In the genomic region with DNA sequence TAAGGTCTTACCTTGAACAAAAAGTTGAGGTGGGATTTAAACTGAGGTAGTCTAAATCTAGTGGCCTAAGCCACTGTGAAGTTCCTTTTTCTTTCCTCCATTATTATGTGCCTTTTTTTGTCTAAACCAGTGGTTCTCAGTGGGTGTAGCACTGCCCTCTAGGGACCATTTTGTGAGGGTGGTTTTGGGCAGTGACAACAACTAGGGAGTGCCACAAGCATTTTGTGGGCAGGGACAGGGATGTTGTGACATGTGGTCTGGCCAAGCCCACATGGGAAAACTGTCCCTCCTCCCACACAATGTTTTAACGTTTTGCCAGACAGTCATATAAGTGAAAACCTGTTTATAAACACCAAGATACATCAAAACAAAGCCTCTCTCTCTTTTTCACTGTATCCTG, we compare ENCODE assay signal across 9 cellular contexts.
DNase-seq lines count a peak whose midpoint lies in the region; ATAC-seq and TF ChIP-seq lines count a peak whose summit lies in the region.
"Had no signal": no experiment of that assay in that cellular context is flagged by ENCODE, and none has a peak within 500 bp of the region (broad histone marks: within the 10 kb centered on the region; RNA-seq: fewer than 3 reads in every experiment).

No MANE protein-coding gene starts in this region.

- H3K9me2 ChIP-seq in GM23248 (ENCODE audit: insufficient read depth): no peaks in the 10 kb centered on the region
- H3K9me2 ChIP-seq in MM.1S (replicated peaks; ENCODE audit: insufficient read depth, low read length): no peaks in the 10 kb centered on the region

- WGBS in GM23248 (ENCODE audit: low coverage in 1 of 2, low lambda C conversion rate in 2 of 2, missing lambda C conversion rate in 2 of 2), 2 experiments: 17 to 18% methylated on average over 1 of the region's 1 CpG

- peak; percentile 83 for ATAC-seq in mucosa of descending colon

- H2AFZ ChIP-seq in GM23248 (no peak overlapping the region), MM.1S (ENCODE audit: low read length) (no peak overlapping the region)

- H3K27ac ChIP-seq in GM23248: no peak overlapping the region
- no peak overlapping the region for H3K27ac ChIP-seq in MM.1S (ENCODE audit: low read length)
- H3K27ac ChIP-seq: BLaER1 treated with 17β-estradiol and CSF1 and Interleukin-3, amounts not matched to agents 10 nM and 100 nM had no signal

- H3K27me3 ChIP-seq in GM23248 (replicated peaks; ENCODE audit: insufficient read depth) (no peaks in the 10 kb centered on the region), MM.1S (replicated peaks; ENCODE audit: insufficient read depth, low read length) (no peaks in the 10 kb centered on the region)
- H3K27me3 ChIP-seq: BLaER1 treated with 17β-estradiol and CSF1 and Interleukin-3, amounts not matched to agents 10 nM and 100 nM had no signal

- H3K36me3 ChIP-seq in GM23248 (ENCODE audit: low read depth) (no peaks in the 10 kb centered on the region), MM.1S (replicated peaks; ENCODE audit: insufficient read depth, low read length) (no peaks in the 10 kb centered on the region), mucosa of descending colon (ENCODE audit: low read depth) (no peaks in the 10 kb centered on the region)
- H3K36me3 ChIP-seq: BLaER1 treated with 17β-estradiol and CSF1 and Interleukin-3, amounts not matched to agents 10 nM and 100 nM had no signal

- H3K79me2 ChIP-seq in GM23248 (ENCODE audit: insufficient read depth) (no peaks in the 10 kb centered on the region), MM.1S (ENCODE audit: low read length) (no peaks in the 10 kb centered on the region)

- in situ Hi-C loops in GM23248 (cut with MboI) (loop anchor here (25.0 kb wide), 1 partner anchor 900 kb away; a partner anchor contains a TSS), astrocyte of the spinal cord (cut with HindIII; ENCODE audit: low sequenced_read_pairs) (no loop called here)

- intact Hi-C loops in mucosa of descending colon (cut with DNase I, micrococcal nuclease): no loop called here

- H3K4me2 ChIP-seq in GM23248 (ENCODE audit: unreplicated experiment) (no peak overlapping the region), MM.1S (ENCODE audit: low read depth, low read length) (no peak overlapping the region)

- no peak overlapping the region for H3K9ac ChIP-seq in GM23248
- no peak overlapping the region for H3K9ac ChIP-seq in MM.1S (ENCODE audit: low read length)
- H3K9ac ChIP-seq: BLaER1 treated with 17β-estradiol and CSF1 and Interleukin-3, amounts not matched to agents 10 nM and 100 nM had no signal

- DNase-seq in NCI-H2081 (lab: John Stamatoyannopoulos, UW) (peak; percentile 26 to 63), NCI-H2081 treated with DMSO at 0.1 percent for 48 hours (lab: John Stamatoyannopoulos, UW) (no peak), GM23248 (peak; percentile 71), MM.1S (peak; percentile 43), astrocyte of the spinal cord (ENCODE audit: low read depth, low spot score) (peak; percentile 23), mucosa of descending colon (peak in 2 of 3 donors; percentile 28 to 53), T-helper 2 cell (no peak), occipital lobe (lab: John Stamatoyannopoulos, UW) (no peak)

- no peak overlapping the region for H3K4me3 ChIP-seq in GM23248
- no peak overlapping the region for H3K4me3 ChIP-seq in MM.1S (ENCODE audit: low read length)
- H3K4me3 ChIP-seq in astrocyte of the spinal cord (ENCODE audit: low read depth, low read length): no peak overlapping the region
- H3K4me3 ChIP-seq in mucosa of descending colon: no peak overlapping the region
- H3K4me3 ChIP-seq: BLaER1 treated with 17β-estradiol and CSF1 and Interleukin-3, amounts not matched to agents 10 nM and 100 nM had no signal

- H3F3A ChIP-seq in GM23248 (ENCODE audit: insufficient read depth) (peaks cover 17% of the 10 kb centered on the region), MM.1S (ENCODE audit: insufficient read depth, low read length) (no peaks in the 10 kb centered on the region)

- no peaks in the 10 kb centered on the region for H4K20me1 ChIP-seq in GM23248 (ENCODE audit: insufficient read depth)
- no peaks in the 10 kb centered on the region for H4K20me1 ChIP-seq in MM.1S (ENCODE audit: insufficient read depth, low read length)
- H4K20me1 ChIP-seq: BLaER1 treated with 17β-estradiol and CSF1 and Interleukin-3, amounts not matched to agents 10 nM and 100 nM had no signal

- H3K4me1 ChIP-seq in GM23248 (ENCODE audit: insufficient read depth): peaks cover 15% of the 10 kb centered on the region
- no peaks in the 10 kb centered on the region for H3K4me1 ChIP-seq in MM.1S (ENCODE audit: low read length)
- H3K4me1 ChIP-seq in mucosa of descending colon (ENCODE audit: low read depth): no peaks in the 10 kb centered on the region

- TF ChIP-seq CTCF in MM.1S (IDR thresholded peaks at IDR 0.05; ENCODE audit: low read length) (peak; percentile 69), astrocyte of the spinal cord (IDR thresholded peaks at IDR 0.05; ENCODE audit: low read depth, low read length) (peak; percentile 61), mucosa of descending colon (IDR thresholded peaks at IDR 0.05) (peak; percentile 12)

- H3K9me3 ChIP-seq in GM23248 (ENCODE audit: low read depth) (no peaks in the 10 kb centered on the region), MM.1S (replicated peaks; ENCODE audit: insufficient read depth, low read length) (no peaks in the 10 kb centered on the region), mucosa of descending colon (no peaks in the 10 kb centered on the region)
- H3K9me3 ChIP-seq: BLaER1 treated with 17β-estradiol and CSF1 and Interleukin-3, amounts not matched to agents 10 nM and 100 nM had no signal

Comparison
In these comparisons a context has a peak if more than half of its experiments do, and no peak if none do; other contexts are left out.
1. DNase-seq: peak in NCI-H2081 (2 of 2), GM23248 (single experiment), MM.1S (single experiment), astrocyte of the spinal cord (single experiment) and mucosa of descending colon (2 of 3); none in NCI-H2081 treated with DMSO at 0.1 percent for 48 hours (single experiment), T-helper 2 cell (0 of 5) and occipital lobe (single experiment).
2. CTCF ChIP-seq: peak in every context shown above with its lines; median percentile 69 in MM.1S; 61 in astrocyte of the spinal cord; 12 in mucosa of descending colon.